Comparison of ENCODE assay signal across 1 cellular context in genomic region chr11:78656984-78657383, GRCh38.
TF ChIP-seq lines count a peak whose summit lies in the region.

No MANE protein-coding gene starts in this region.

TF ChIP-seq in IMR-90, 13 proteins besides CTCF, POLR2A, EP300 and RAD21:
- TF ChIP-seq USF2 (IDR thresholded peaks at IDR 0.05; ENCODE audit: low read depth, low read length) (no peak), FOS (IDR thresholded peaks at IDR 0.05; ENCODE audit: low read depth, low read length) (no peak), MXI1 (IDR thresholded peaks at IDR 0.05; ENCODE audit: borderline replicate concordance, low read depth, low read length) (no peak), NFE2L2 (IDR thresholded peaks at IDR 0.05; ENCODE audit: low read depth, low read length) (no peak), ELK1 (IDR thresholded peaks at IDR 0.05; ENCODE audit: borderline replicate concordance, low read depth, low read length) (no peak), MAFK (IDR thresholded peaks at IDR 0.05; ENCODE audit: low read depth, low read length) (no peak)
